In the genomic region with DNA sequence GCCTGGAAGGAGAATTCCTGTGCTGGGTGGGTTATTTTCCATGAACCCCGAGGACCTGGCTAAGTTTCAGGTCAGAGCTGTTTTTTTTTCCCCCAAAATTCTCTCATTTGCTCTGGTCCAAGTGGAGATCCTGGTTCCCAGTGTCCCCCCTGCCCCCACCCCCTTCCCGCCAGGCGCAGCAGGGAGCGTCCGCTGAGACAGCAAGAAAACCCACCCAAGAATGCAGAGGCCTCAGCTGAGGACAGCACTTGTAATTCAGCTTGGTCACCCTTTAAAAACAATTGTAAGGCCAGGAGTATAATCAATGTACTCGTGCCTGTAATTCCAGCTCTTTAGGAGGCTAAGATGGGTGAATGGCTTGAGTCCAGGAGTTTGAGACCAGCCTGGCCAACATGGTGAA, we compare ENCODE assay signal across 23 cellular contexts. TPM values are rescaled to one million over a fixed set of nuclear protein-coding genes. Genes with fewer than 3 reads are reported as not detected.
"Had no signal": no experiment of that assay in that cellular context is flagged by ENCODE, and none has a peak within 500 bp of the region (broad histone marks: within the 10 kb centered on the region; RNA-seq: fewer than 3 reads in every experiment).

No MANE protein-coding gene starts in this region.

- H3K36me3 ChIP-seq: ascending aorta, esophagus squamous epithelium, gastroesophageal sphincter, pancreas had no signal

- H3K4me3 ChIP-seq: ascending aorta, coronary artery, esophagus squamous epithelium, gastroesophageal sphincter, pancreas had no signal

- H3K36me3 Mint-ChIP-seq: activated naive CD4-positive, alpha-beta T cell treated with anti-CD3 and anti-CD28 coated beads, Interleukin-2, amount 50 U/mL, for 72 hours had no signal

- DNase-seq: activated CD4-positive, alpha-beta T cell treated with anti-CD3 and anti-CD28 coated beads for 1 hour; activated CD4-positive, alpha-beta T cell treated with anti-CD3 and anti-CD28 coated beads, Interleukin-2, amount 50 U/mL, for 1 hour; activated T-cell treated with anti-CD3 and anti-CD28 coated beads, Interleukin-2, amount 50 U/mL, for 1 hour; endodermal cell; esophagus squamous epithelium; head of caudate nucleus; hypothalamus; mesendoderm; naive thymus-derived CD8-positive, alpha-beta T cell; pancreas; stimulated activated CD4-positive, alpha-beta T cell treated with anti-CD3 and anti-CD28 coated beads, Interleukin-2, amount 100 ng/mL, for 48 hours; stimulated activated CD8-positive, alpha-beta memory T cell treated with anti-CD3 and anti-CD28 coated beads, Interleukin-4, amount 100 ng/mL, for 48 hours; stimulated activated naive B cell treated with anti-CD40 and anti-IgM and Interleukin-4, amounts not matched to agents 10 μg/mL and 1 μg/mL and 100 μg/mL, for 72 hours; T-helper 9 cell had no signal

- H3K27ac Mint-ChIP-seq: activated naive CD4-positive, alpha-beta T cell treated with anti-CD3 and anti-CD28 coated beads, Interleukin-2, amount 50 U/mL, for 72 hours; endodermal cell; naive thymus-derived CD8-positive, alpha-beta T cell; stimulated activated naive B cell treated with anti-CD40 and anti-IgM and Interleukin-4, amounts not matched to agents 10 μg/mL and 1 μg/mL and 100 μg/mL, for 72 hours had no signal

- ATAC-seq: activated naive CD4-positive, alpha-beta T cell treated with anti-CD3 and anti-CD28 coated beads, Interleukin-2, amount 50 U/mL, for 72 hours; gastroesophageal sphincter; naive thymus-derived CD8-positive, alpha-beta T cell; pancreas; stimulated activated naive B cell treated with anti-CD40 and anti-IgM and Interleukin-4, amounts not matched to agents 10 μg/mL and 1 μg/mL and 100 μg/mL, for 72 hours had no signal

- H3K27ac ChIP-seq: ascending aorta, coronary artery, esophagus squamous epithelium, gastroesophageal sphincter, pancreas had no signal

- H3K4me1 ChIP-seq: ascending aorta, pancreas had no signal

- H3K4me3 Mint-ChIP-seq: central memory CD8-positive, alpha-beta T cell; endodermal cell; naive thymus-derived CD8-positive, alpha-beta T cell; stimulated activated naive B cell treated with anti-CD40 and anti-IgM and Interleukin-4, amounts not matched to agents 10 μg/mL and 1 μg/mL and 100 μg/mL, for 72 hours had no signal

- H3K27me3 ChIP-seq: ascending aorta, gastroesophageal sphincter, pancreas had no signal

- H3K9me3 ChIP-seq: ascending aorta, esophagus squamous epithelium, gastroesophageal sphincter, pancreas had no signal

- H3K9me3 Mint-ChIP-seq: activated naive CD4-positive, alpha-beta T cell treated with anti-CD3 and anti-CD28 coated beads, Interleukin-2, amount 50 U/mL, for 72 hours had no signal

RNA-seq across cellular contexts. Expression of a gene that starts 11.4 kb away (rescaled TPM):
- total RNA-seq: activated naive CD4-positive, alpha-beta T cell treated with anti-CD3 and anti-CD28 coated beads, Interleukin-2, amount 50 U/mL, for 72 hours; ascending aorta; endodermal cell; esophagus squamous epithelium; gastroesophageal sphincter; liver; naive thymus-derived CD8-positive, alpha-beta T cell; pancreas; T-helper 1 cell treated with Interleukin-12 subunit alpha and Interleukin-12 subunit beta and Interleukin-4 antibody, amounts not matched to agents 30 ng/mL and 1 ng/mL, for 36 hours; temporal lobe had no signal
- polyA plus RNA-seq: adipose tissue; liver; naive thymus-derived CD8-positive, alpha-beta T cell; pancreas had no signal

RNA-seq across cellular contexts. Expression of a gene that starts 22.2 kb away (rescaled TPM):
- polyA plus RNA-seq: naive thymus-derived CD8-positive, alpha-beta T cell had no signal

RNA-seq across cellular contexts. Expression of a gene that starts 45.1 kb away (rescaled TPM):
- total RNA-seq: activated naive CD4-positive, alpha-beta T cell treated with anti-CD3 and anti-CD28 coated beads, Interleukin-2, amount 50 U/mL, for 72 hours; ascending aorta; endodermal cell; esophagus squamous epithelium; naive thymus-derived CD8-positive, alpha-beta T cell; T-helper 1 cell treated with Interleukin-12 subunit alpha and Interleukin-12 subunit beta and Interleukin-4 antibody, amounts not matched to agents 30 ng/mL and 1 ng/mL, for 36 hours; temporal lobe had no signal
- polyA plus RNA-seq: naive thymus-derived CD8-positive, alpha-beta T cell had no signal
